ENCODE assay signal across 29 cellular contexts in the genomic region with DNA sequence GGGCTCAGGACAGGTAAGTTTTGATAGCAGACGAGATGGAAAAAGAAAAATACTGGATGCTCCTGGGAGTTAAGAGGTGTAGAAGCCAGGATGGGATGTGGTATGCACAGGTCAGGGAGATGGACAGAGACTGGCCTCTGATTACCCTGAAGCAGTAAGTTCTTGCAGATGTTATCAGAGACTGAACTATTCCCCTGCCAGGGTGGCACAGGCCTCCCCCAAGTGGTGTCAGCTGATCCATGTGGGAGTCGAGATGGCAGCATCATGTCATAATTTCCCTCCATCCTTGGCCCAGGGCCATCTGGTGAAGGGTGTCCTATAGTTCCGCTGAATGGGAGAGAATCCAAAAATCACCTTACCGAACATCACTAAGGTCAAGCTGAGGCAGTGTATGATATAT.
"Had no signal": no experiment of that assay in that cellular context is flagged by ENCODE, and none has a peak within 500 bp of the region (broad histone marks: within the 10 kb centered on the region; RNA-seq: fewer than 3 reads in every experiment).

No MANE protein-coding gene starts in this region.

- ATAC-seq: activated naive CD8-positive, alpha-beta T cell treated with anti-CD3 and anti-CD28 coated beads, Interleukin-2, amount 50 U/mL, for 24 hours; Panc1 had no signal

- H3K4me1 ChIP-seq: SJCRH30 had no signal

- H3K27me3 Mint-ChIP-seq: activated naive CD8-positive, alpha-beta T cell; activated naive CD8-positive, alpha-beta T cell treated with anti-CD3 and anti-CD28 coated beads, Interleukin-2, amount 50 U/mL, for 24 hours had no signal

- H3K4me3 ChIP-seq: SJCRH30, SK-N-MC had no signal

- DNase-seq: activated CD4-positive, alpha-beta memory T cell treated with anti-CD3 and anti-CD28 coated beads, Interleukin-2, amount 10 ng/mL, durations not matched to agents 7 days and 5 days; activated CD4-positive, alpha-beta T cell treated with anti-CD3 and anti-CD28 coated beads for 1 hour; activated CD4-positive, alpha-beta T cell treated with anti-CD3 and anti-CD28 coated beads for 48 hours; activated CD4-positive, CD25-positive, alpha-beta regulatory T cell; activated effector memory CD4-positive, alpha-beta T cell treated with Interleukin-2 at 50 U/mL for 16 hours; activated naive CD4-positive, alpha-beta T cell treated with anti-CD3 and anti-CD28 coated beads, Interleukin-2, amount 10 ng/mL, durations not matched to agents 7 days and 5 days; activated naive CD8-positive, alpha-beta T cell treated with anti-CD3 and anti-CD28 coated beads, Interleukin-2, amount 50 U/mL, for 24 hours; activated T-cell treated with anti-CD3 and anti-CD28 coated beads, Interleukin-2, amount 50 U/mL, for 48 hours; anterior cingulate cortex; cerebellar nuclear complex; Karpas-422; KBM-7; NCI-H1048; NCI-H1105 treated with DMSO at 0.1 percent for 48 hours; NCI-H1436; NCI-H1694; NCI-H1930; NCI-H2081 treated with DMSO at 0.1 percent for 48 hours; NCI-H345; NCI-H524 treated with DMSO at 0.1 percent for 48 hours; OCI-M1; SHP77; SJCRH30; T1000; WERI-Rb-1 had no signal

- H3K27me3 ChIP-seq: SJCRH30 had no signal

- H3K36me3 ChIP-seq: SJCRH30, WERI-Rb-1 had no signal

- H3K4me3 Mint-ChIP-seq: activated CD4-positive, alpha-beta memory T cell treated with anti-CD3 and anti-CD28 coated beads, Interleukin-2, amount 10 ng/mL, durations not matched to agents 7 days and 5 days; activated naive CD4-positive, alpha-beta T cell treated with anti-CD3 and anti-CD28 coated beads, Interleukin-2, amount 10 ng/mL, durations not matched to agents 7 days and 5 days; activated naive CD8-positive, alpha-beta T cell; activated naive CD8-positive, alpha-beta T cell treated with anti-CD3 and anti-CD28 coated beads, Interleukin-2, amount 50 U/mL, for 24 hours; brain had no signal

- H3K36me3 Mint-ChIP-seq: activated naive CD4-positive, alpha-beta T cell treated with anti-CD3 and anti-CD28 coated beads, Interleukin-2, amount 10 ng/mL, durations not matched to agents 7 days and 5 days; brain had no signal

- H3K27ac Mint-ChIP-seq: activated CD4-positive, alpha-beta memory T cell treated with anti-CD3 and anti-CD28 coated beads, Interleukin-2, amount 10 ng/mL, durations not matched to agents 7 days and 5 days; activated naive CD4-positive, alpha-beta T cell treated with anti-CD3 and anti-CD28 coated beads, Interleukin-2, amount 10 ng/mL, durations not matched to agents 7 days and 5 days; activated naive CD8-positive, alpha-beta T cell; activated naive CD8-positive, alpha-beta T cell treated with anti-CD3 and anti-CD28 coated beads, Interleukin-2, amount 50 U/mL, for 24 hours; brain had no signal

- H3K9me3 ChIP-seq: SJCRH30 had no signal

- H3K27ac ChIP-seq: SJCRH30, SK-N-MC, WERI-Rb-1 had no signal

- H3K4me1 Mint-ChIP-seq: activated CD4-positive, alpha-beta memory T cell treated with anti-CD3 and anti-CD28 coated beads, Interleukin-2, amount 10 ng/mL, durations not matched to agents 7 days and 5 days; activated naive CD4-positive, alpha-beta T cell treated with anti-CD3 and anti-CD28 coated beads, Interleukin-2, amount 10 ng/mL, durations not matched to agents 7 days and 5 days; activated naive CD8-positive, alpha-beta T cell treated with anti-CD3 and anti-CD28 coated beads, Interleukin-2, amount 50 U/mL, for 24 hours had no signal
